ENCODE assay signal across 1 cellular context in the genomic region with DNA sequence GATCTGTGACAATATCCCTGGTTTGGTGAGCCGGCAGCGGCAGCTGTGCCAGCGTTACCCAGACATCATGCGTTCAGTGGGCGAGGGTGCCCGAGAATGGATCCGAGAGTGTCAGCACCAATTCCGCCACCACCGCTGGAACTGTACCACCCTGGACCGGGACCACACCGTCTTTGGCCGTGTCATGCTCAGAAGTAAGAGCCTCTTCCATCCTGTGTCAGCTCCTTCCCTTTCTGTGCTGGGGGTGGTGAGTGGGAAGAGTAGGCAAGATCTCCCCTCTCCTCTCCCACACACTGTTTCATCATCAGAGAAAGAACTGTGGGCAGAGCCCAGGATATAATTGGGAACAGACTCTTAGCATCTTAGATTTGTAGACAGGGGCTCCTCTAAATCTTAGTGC.
TF ChIP-seq lines count a peak whose summit lies in the region.

No MANE protein-coding gene starts in this region.

TF ChIP-seq in K562, 482 proteins besides CTCF, POLR2A, EP300 and RAD21:
- TF ChIP-seq NR2C1 (IDR thresholded peaks at IDR 0.05) = no peak
- TF ChIP-seq NR2C1 (tag; IDR thresholded peaks at IDR 0.05) = no peak
- TF ChIP-seq ZNF75A (CRISPR knock-in tag; IDR thresholded peaks at IDR 0.05) = 0 out of 2 replicates have a peak, but pooled peaks have one; percentile 41
- TF ChIP-seq SMAD2 (IDR thresholded peaks at IDR 0.05; ENCODE audit: low read depth, low read length) = no peak
- TF ChIP-seq EGR1 (conservative IDR thresholded peaks at IDR 0.05) = peak; percentile 36
- TF ChIP-seq MTF1 (CRISPR knock-in tag; IDR thresholded peaks at IDR 0.05; ENCODE audit: borderline replicate concordance) = no peak
- TF ChIP-seq ATF3 (IDR thresholded peaks at IDR 0.05) = peak; percentile 35
- no peak for TF ChIP-seq ATF3 (CRISPR knock-in tag; conservative IDR thresholded peaks at IDR 0.05)
- no peak for TF ChIP-seq CEBPG (CRISPR knock-in tag; IDR thresholded peaks at IDR 0.05)
- TF ChIP-seq CEBPG (tag; conservative IDR thresholded peaks at IDR 0.05 in 1 of 2, IDR thresholded peaks at IDR 0.05 in 1 of 2) = peak in 1 of 2 experiments; percentile 60; a peak in 2 of 4 replicates
- no peak for TF ChIP-seq ZNF609 (CRISPR knock-in tag; IDR thresholded peaks at IDR 0.05; ENCODE audit: borderline replicate concordance)
